Comparison of ENCODE assay signal across 10 cellular contexts in genomic region chr9:88922091-88922490, GRCh38.
DNase-seq lines count a peak whose midpoint lies in the region; ATAC-seq and TF ChIP-seq lines count a peak whose summit lies in the region.
"Had no signal": no experiment of that assay in that cellular context is flagged by ENCODE, and none has a peak within 500 bp of the region (broad histone marks: within the 10 kb centered on the region; RNA-seq: fewer than 3 reads in every experiment).

No MANE protein-coding gene starts in this region.

- H3K27me3 ChIP-seq in CD8-positive, alpha-beta T cell (ENCODE audit: insufficient read depth, low read length), result no peaks in the 10 kb centered on the region
- no peaks in the 10 kb centered on the region for H3K27me3 ChIP-seq in dorsolateral prefrontal cortex
- H3K27me3 ChIP-seq: SJCRH30 had no signal

- H3K4me3 Mint-ChIP-seq in CD8-positive, alpha-beta T cell, result peak overlapping the region; percentile 66
- peak overlapping the region; percentile 5 to 46 for H3K4me3 Mint-ChIP-seq in effector memory CD8-positive, alpha-beta T cell
- H3K4me3 Mint-ChIP-seq in endothelial cell (ENCODE audit: unreplicated experiment), result no peak overlapping the region

- no peak for TF ChIP-seq CTCF in CD8-positive, alpha-beta T cell (IDR thresholded peaks at IDR 0.05)
- no peak for TF ChIP-seq CTCF in endothelial cell (IDR thresholded peaks at IDR 0.05; ENCODE audit: unreplicated experiment)
- TF ChIP-seq CTCF in dorsolateral prefrontal cortex (IDR thresholded peaks at IDR 0.05 in 54 of 56, conservative IDR thresholded peaks at IDR 0.05 in 2 of 56; ENCODE audit: low read depth in 1 of 56, partially characterized antibody in 56 of 56), result no peak

- no peak overlapping the region for H3K27ac ChIP-seq in CD8-positive, alpha-beta T cell (ENCODE audit: low read depth, low read length)
- no peak overlapping the region for H3K27ac ChIP-seq in dorsolateral prefrontal cortex
- H3K27ac ChIP-seq: C4-2B, SJCRH30 had no signal

- peak overlapping the region; percentile 53 for H3K27ac Mint-ChIP-seq in CD8-positive, alpha-beta T cell
- H3K27ac Mint-ChIP-seq in effector memory CD8-positive, alpha-beta T cell, result peak overlapping the region in 1 of 2 donors; percentile 0
- no peak overlapping the region for H3K27ac Mint-ChIP-seq in endothelial cell (ENCODE audit: unreplicated experiment)

- H3K4me1 ChIP-seq in CD8-positive, alpha-beta T cell (ENCODE audit: insufficient read depth, low read length), result peaks cover 42% of the 10 kb centered on the region
- H3K4me1 ChIP-seq: SJCRH30 had no signal

- CTCF ChIA-PET in CD8-positive, alpha-beta T cell (lab: Charles Lee), result no interaction called here

- POLR2A ChIA-PET in CD8-positive, alpha-beta T cell (lab: Charles Lee), result interaction anchor here (0.9 kb wide), 1 partner anchor 11 kb away, joined by 4 read pairs; no protein-coding TSS in a partner anchor

- ATAC-seq in CD8-positive, alpha-beta T cell, result peak; percentile 87
- ATAC-seq in HG03108 (IDR thresholded peaks at IDR 0.05; ENCODE audit: unreplicated experiment), result peak; percentile 59
- ATAC-seq in effector memory CD8-positive, alpha-beta T cell (replicated peaks), result peak; percentile 76

- H3K27me3 Mint-ChIP-seq in CD8-positive, alpha-beta T cell (ENCODE audit: low read depth), result no peaks in the 10 kb centered on the region
- peaks cover 2 to 10% of the 10 kb centered on the region in 2 donors for H3K27me3 Mint-ChIP-seq in effector memory CD8-positive, alpha-beta T cell
- H3K27me3 Mint-ChIP-seq in endothelial cell (ENCODE audit: unreplicated experiment), result peaks cover 2% of the 10 kb centered on the region

- peaks cover 8% of the 10 kb centered on the region for H3K9me3 Mint-ChIP-seq in CD8-positive, alpha-beta T cell
- no peaks in the 10 kb centered on the region for H3K9me3 Mint-ChIP-seq in effector memory CD8-positive, alpha-beta T cell
- H3K9me3 Mint-ChIP-seq in endothelial cell (ENCODE audit: unreplicated experiment), result peaks cover 13% of the 10 kb centered on the region

- peaks cover 54% of the 10 kb centered on the region for H3K4me1 Mint-ChIP-seq in CD8-positive, alpha-beta T cell (ENCODE audit: low read depth)
- peaks cover 26 to 30% of the 10 kb centered on the region in 2 donors for H3K4me1 Mint-ChIP-seq in effector memory CD8-positive, alpha-beta T cell (ENCODE audit: low read depth in 2 of 2)
- no peaks in the 10 kb centered on the region for H3K4me1 Mint-ChIP-seq in endothelial cell (ENCODE audit: unreplicated experiment)

- H3K36me3 Mint-ChIP-seq in CD8-positive, alpha-beta T cell, result peaks cover 3% of the 10 kb centered on the region
- peaks cover 5% of the 10 kb centered on the region for H3K36me3 Mint-ChIP-seq in effector memory CD8-positive, alpha-beta T cell (ENCODE audit: insufficient read depth)
- peaks cover 8% of the 10 kb centered on the region for H3K36me3 Mint-ChIP-seq in endothelial cell (ENCODE audit: low read depth, unreplicated experiment)

- no peaks in the 10 kb centered on the region for H3K36me3 ChIP-seq in CD8-positive, alpha-beta T cell (ENCODE audit: insufficient read depth, low read length)
- H3K36me3 ChIP-seq: SJCRH30 had no signal

- peak; percentile 14 to 79 (median 45) for DNase-seq in CD8-positive, alpha-beta T cell
- DNase-seq in activated CD4-positive, CD25-positive, alpha-beta regulatory T cell treated with anti-CD3 and anti-CD28 coated beads, Interleukin-2, amount 50 U/mL, for 72 hours, result peak; percentile 32
- DNase-seq in effector memory CD8-positive, alpha-beta T cell, result peak; percentile 8 to 36 (median 8)
- DNase-seq in NCI-H2081 treated with DMSO at 0.1 percent for 48 hours (lab: John Stamatoyannopoulos, UW), result no peak
- DNase-seq in endothelial cell (ENCODE audit: low spot score), result no peak
- DNase-seq in dorsolateral prefrontal cortex, result no peak
- no peak for DNase-seq in DMS153 treated with DMSO at 0.1 percent for 48 hours (lab: John Stamatoyannopoulos, UW; ENCODE audit: unreplicated experiment)
- DNase-seq: SJCRH30 had no signal

- H3K4me3 ChIP-seq in CD8-positive, alpha-beta T cell (ENCODE audit: low read depth, low read length), result peak overlapping the region; percentile 18
- H3K4me3 ChIP-seq in dorsolateral prefrontal cortex, result no peak overlapping the region
- H3K4me3 ChIP-seq: SJCRH30 had no signal

- no peaks in the 10 kb centered on the region for H3K9me3 ChIP-seq in CD8-positive, alpha-beta T cell (ENCODE audit: low read length)
- H3K9me3 ChIP-seq: SJCRH30 had no signal

- intact Hi-C loops in CD8-positive, alpha-beta T cell (cut with DNase I, micrococcal nuclease), result loop anchor here (1.0 to 5.0 kb wide), 2 partner anchors 87 to 90 kb away; no protein-coding TSS in a partner anchor
- intact Hi-C loops in dorsolateral prefrontal cortex (cut with DNase I), result no loop called here

Comparison
In these comparisons a context has a peak if more than half of its experiments do, and no peak if none do; other contexts are left out.
1. DNase-seq: peak in CD8-positive, alpha-beta T cell (7 of 7), activated CD4-positive, CD25-positive, alpha-beta regulatory T cell treated with anti-CD3 and anti-CD28 coated beads, Interleukin-2, amount 50 U/mL, for 72 hours (single experiment) and effector memory CD8-positive, alpha-beta T cell (3 of 3); none in NCI-H2081 treated with DMSO at 0.1 percent for 48 hours (single experiment), endothelial cell (single experiment), dorsolateral prefrontal cortex (0 of 10) and DMS153 treated with DMSO at 0.1 percent for 48 hours (single experiment).
2. intact Hi-C loops: an anchor here in CD8-positive, alpha-beta T cell (1.0 to 5.0 kb wide); none called in dorsolateral prefrontal cortex.
3. Peak in every context shown above with its lines, with median percentiles within 50 percentile points of each other: ATAC-seq.